In the genomic region with DNA sequence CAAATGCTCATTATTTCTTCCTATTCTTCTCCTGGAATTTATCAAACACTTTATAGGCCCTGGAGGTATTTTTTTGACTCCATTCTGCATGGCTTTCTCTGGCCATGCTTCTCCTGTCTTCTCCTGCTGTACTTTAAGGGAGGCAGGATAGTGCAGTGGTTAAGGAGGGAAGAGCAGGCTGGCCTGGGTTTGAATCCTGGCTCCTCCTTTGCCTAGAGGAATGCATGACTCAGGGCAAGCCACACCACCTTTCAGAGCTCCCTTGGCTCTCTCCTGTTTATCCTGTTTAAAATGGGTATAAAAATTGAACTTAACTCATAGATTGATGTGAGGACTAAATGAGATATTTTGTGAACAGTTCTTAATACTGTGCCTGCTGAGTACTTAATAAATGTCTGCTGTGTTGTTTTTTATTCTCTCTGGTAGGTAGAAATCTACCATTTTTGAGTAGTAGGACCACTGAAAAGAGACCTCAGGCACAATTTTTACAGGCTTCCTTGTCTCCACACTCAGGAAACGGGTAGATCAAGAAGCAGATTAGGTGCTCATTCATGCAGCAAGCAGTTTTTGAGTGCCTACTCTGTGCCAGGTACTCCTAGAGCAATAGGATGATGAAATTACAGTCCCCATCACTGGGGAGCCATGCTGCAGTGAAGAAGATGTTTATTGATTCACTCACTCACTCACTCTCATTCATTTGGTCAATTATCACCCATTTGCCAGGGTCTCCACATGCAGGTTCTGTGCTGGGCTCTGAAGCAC, we compare ENCODE assay signal across 2 cellular contexts.
TF ChIP-seq lines count a peak whose summit lies in the region.

No MANE protein-coding gene starts in this region.

TF ChIP-seq in A549, 52 proteins besides CTCF, POLR2A, EP300 and RAD21 (continued from another document):
- TF ChIP-seq, protein P1, sequence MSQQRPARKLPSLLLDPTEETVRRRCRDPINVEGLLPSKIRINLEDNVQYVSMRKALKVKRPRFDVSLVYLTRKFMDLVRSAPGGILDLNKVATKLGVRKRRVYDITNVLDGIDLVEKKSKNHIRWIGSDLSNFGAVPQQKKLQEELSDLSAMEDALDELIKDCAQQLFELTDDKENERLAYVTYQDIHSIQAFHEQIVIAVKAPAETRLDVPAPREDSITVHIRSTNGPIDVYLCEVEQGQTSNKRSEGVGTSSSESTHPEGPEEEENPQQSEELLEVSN (IDR thresholded peaks at IDR 0.05; ENCODE audit: borderline replicate concordance, low read depth), result no peak
- TF ChIP-seq HOXB5 (CRISPR knock-in tag; IDR thresholded peaks at IDR 0.05), result no peak
- TF ChIP-seq FOSL2 (IDR thresholded peaks at IDR 0.05), result no peak
- TF ChIP-seq FOSL2 (CRISPR knock-in tag; IDR thresholded peaks at IDR 0.05), result no peak
- TF ChIP-seq ZNF302 (CRISPR knock-in tag; IDR thresholded peaks at IDR 0.05), result no peak
- no peak for TF ChIP-seq POLR2AphosphoS2 (conservative IDR thresholded peaks at IDR 0.05; ENCODE audit: low read length)
- no peak for TF ChIP-seq JUNB (IDR thresholded peaks at IDR 0.05)
- no peak for TF ChIP-seq CHD2 (IDR thresholded peaks at IDR 0.05; ENCODE audit: low read length, partially characterized antibody)
- no peak for TF ChIP-seq ZSCAN20 (CRISPR knock-in tag; IDR thresholded peaks at IDR 0.05)
- TF ChIP-seq FOXS1 (CRISPR knock-in tag; IDR thresholded peaks at IDR 0.05), result no peak
- no peak for TF ChIP-seq HDAC2 (IDR thresholded peaks at IDR 0.05)
- TF ChIP-seq NR3C1 (IDR thresholded peaks at IDR 0.05), result no peak
- no peak for TF ChIP-seq KDM1A (IDR thresholded peaks at IDR 0.05; ENCODE audit: low read depth)
- no peak for TF ChIP-seq CEBPB (IDR thresholded peaks at IDR 0.05)
- no peak for TF ChIP-seq ZFP36 (IDR thresholded peaks at IDR 0.05; ENCODE audit: borderline replicate concordance, partially characterized antibody)
- TF ChIP-seq EHMT2 (IDR thresholded peaks at IDR 0.05; ENCODE audit: low read depth), result no peak

TF ChIP-seq in H1, 55 proteins besides CTCF, POLR2A, EP300 and RAD21 (continued from another document):
- no peak for TF ChIP-seq CBX8 (IDR thresholded peaks at IDR 0.05; ENCODE audit: borderline replicate concordance, low read depth, low read length)
TF ChIP-seq in H1: peak in this region for 0.
